Comparison of ENCODE assay signal across 1 cellular context in genomic region chr3:44476181-44476599, GRCh38.
TF ChIP-seq lines count a peak whose summit lies in the region.

No MANE protein-coding gene starts in this region.

TF ChIP-seq in SK-N-SH, 30 proteins besides CTCF, POLR2A, EP300 and RAD21 (continued from another document):
- TF ChIP-seq IRF3 (IDR thresholded peaks at IDR 0.05; ENCODE audit: low read depth, low read length) (no peak), POLR2AphosphoS5 (IDR thresholded peaks at IDR 0.05; ENCODE audit: low read depth, low read length) (no peak)
- TF ChIP-seq, protein P1, sequence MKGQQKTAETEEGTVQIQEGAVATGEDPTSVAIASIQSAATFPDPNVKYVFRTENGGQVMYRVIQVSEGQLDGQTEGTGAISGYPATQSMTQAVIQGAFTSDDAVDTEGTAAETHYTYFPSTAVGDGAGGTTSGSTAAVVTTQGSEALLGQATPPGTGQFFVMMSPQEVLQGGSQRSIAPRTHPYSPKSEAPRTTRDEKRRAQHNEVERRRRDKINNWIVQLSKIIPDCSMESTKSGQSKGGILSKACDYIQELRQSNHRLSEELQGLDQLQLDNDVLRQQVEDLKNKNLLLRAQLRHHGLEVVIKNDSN (IDR thresholded peaks at IDR 0.05; ENCODE audit: borderline replicate concordance, low read depth) = no peak
- TF ChIP-seq, protein P2, sequence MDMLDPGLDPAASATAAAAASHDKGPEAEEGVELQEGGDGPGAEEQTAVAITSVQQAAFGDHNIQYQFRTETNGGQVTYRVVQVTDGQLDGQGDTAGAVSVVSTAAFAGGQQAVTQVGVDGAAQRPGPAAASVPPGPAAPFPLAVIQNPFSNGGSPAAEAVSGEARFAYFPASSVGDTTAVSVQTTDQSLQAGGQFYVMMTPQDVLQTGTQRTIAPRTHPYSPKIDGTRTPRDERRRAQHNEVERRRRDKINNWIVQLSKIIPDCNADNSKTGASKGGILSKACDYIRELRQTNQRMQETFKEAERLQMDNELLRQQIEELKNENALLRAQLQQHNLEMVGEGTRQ (IDR thresholded peaks at IDR 0.05; ENCODE audit: borderline replicate concordance, low read depth, low read length) = no peak
